In genomic region chr2:106115250-106115649, GRCh38 we compare ENCODE assay signal across 1 cellular context.
A peak's percentile ranks its signal among the peaks of the same experiment; 100 is the strongest.
TF ChIP-seq lines count a peak whose summit lies in the region.

No MANE protein-coding gene starts in this region.

TF ChIP-seq in K562, 482 proteins besides CTCF, POLR2A, EP300 and RAD21 (continued from another document and continues in another):
- TF ChIP-seq ZNF592 (IDR thresholded peaks at IDR 0.05) (peak; percentile 44; the same call in 1 of the 2 replicates), MAFF (IDR thresholded peaks at IDR 0.05; ENCODE audit: low read length) (peak; percentile 90), CBFA2T3 (IDR thresholded peaks at IDR 0.05) (0 out of 2 replicates have a peak, but pooled peaks have one; percentile 14), TEAD4 (IDR thresholded peaks at IDR 0.05; ENCODE audit: low read length) (peak; percentile 39; the same call in 1 of the 2 replicates), TEAD4 (CRISPR knock-in tag; IDR thresholded peaks at IDR 0.05; ENCODE audit: borderline replicate concordance) (no peak), NFE2L1 (tag; IDR thresholded peaks at IDR 0.05; ENCODE audit: borderline replicate concordance, low read depth) (peak; percentile 61), NFE2 (IDR thresholded peaks at IDR 0.05; ENCODE audit: low read depth) (peak; percentile 100), MAFG (tag; conservative IDR thresholded peaks at IDR 0.05) (peak; percentile 95), NBN (IDR thresholded peaks at IDR 0.05; ENCODE audit: low read depth) (0 out of 2 replicates have a peak, but pooled peaks have one; percentile 48), ZNF133 (CRISPR knock-in tag; IDR thresholded peaks at IDR 0.05) (no peak), JUNB (CRISPR knock-in tag; conservative IDR thresholded peaks at IDR 0.05) (0 out of 2 replicates have a peak, but pooled peaks have one; percentile 33), PBX2 (CRISPR knock-in tag; IDR thresholded peaks at IDR 0.05; ENCODE audit: low read depth) (peak; percentile 87), PBX2 (tag; conservative IDR thresholded peaks at IDR 0.05; ENCODE audit: low read depth) (peak; percentile 93), SOX6 (IDR thresholded peaks at IDR 0.05) (peak; percentile 73), MAFK (IDR thresholded peaks at IDR 0.05; ENCODE audit: low read length) (peak; percentile 94), ZNF23 (CRISPR knock-in tag; IDR thresholded peaks at IDR 0.05) (no peak), RCOR1 (IDR thresholded peaks at IDR 0.05; ENCODE audit: borderline replicate concordance in 1 of 2, low read depth in 2 of 2, low read length in 2 of 2) (peak in 1 of 2 experiments; percentile 73; a peak in 1 of 4 replicates), SPI1 (IDR thresholded peaks at IDR 0.05; ENCODE audit: borderline replicate concordance, low read depth, low read length) (0 out of 2 replicates have a peak, but pooled peaks have one; percentile 27), CXXC5 (CRISPR knock-in tag; IDR thresholded peaks at IDR 0.05) (peak; percentile 20; the same call in 1 of the 2 replicates), BHLHE40 (IDR thresholded peaks at IDR 0.05; ENCODE audit: low read length) (0 out of 2 replicates have a peak, but pooled peaks have one; percentile 41), KLF10 (CRISPR knock-in tag; IDR thresholded peaks at IDR 0.05) (no peak), NCOA1 (IDR thresholded peaks at IDR 0.05; ENCODE audit: low read depth) (0 out of 2 replicates have a peak, but pooled peaks have one; percentile 30), CTBP1 (IDR thresholded peaks at IDR 0.05; ENCODE audit: borderline replicate concordance) (peak; percentile 83), SMARCA4 (IDR thresholded peaks at IDR 0.05) (peak; percentile 87), TAF9B (IDR thresholded peaks at IDR 0.05; ENCODE audit: partially characterized antibody) (peak; percentile 26), JUND (IDR thresholded peaks at IDR 0.05; ENCODE audit: borderline replicate concordance, low read depth, low read length) (peak; percentile 97), JUND (tag; IDR thresholded peaks at IDR 0.05; ENCODE audit: borderline replicate concordance, low read depth, low read length) (peak; percentile 98), NCOR1 (IDR thresholded peaks at IDR 0.05) (peak; percentile 33; the same call in 1 of the 2 replicates), ID3 (CRISPR knock-in tag; IDR thresholded peaks at IDR 0.05) (no peak), ID3 (tag; IDR thresholded peaks at IDR 0.05) (peak; percentile 55; the same call in 1 of the 2 replicates), ZEB2 (IDR thresholded peaks at IDR 0.05) (0 out of 2 replicates have a peak, but pooled peaks have one; percentile 27), ZNF175 (CRISPR knock-in tag; IDR thresholded peaks at IDR 0.05; ENCODE audit: low read depth) (0 out of 2 replicates have a peak, but pooled peaks have one; percentile 52), HDAC1 (IDR thresholded peaks at IDR 0.05) (peak in 1 of 2 experiments; percentile 73; a peak in 2 of 4 replicates), ZNF316 (IDR thresholded peaks at IDR 0.05) (peak; percentile 95), SMAD4 (CRISPR knock-in tag; conservative IDR thresholded peaks at IDR 0.05) (peak; percentile 24; the same call in 1 of the 2 replicates)
- TF ChIP-seq, protein P1, sequence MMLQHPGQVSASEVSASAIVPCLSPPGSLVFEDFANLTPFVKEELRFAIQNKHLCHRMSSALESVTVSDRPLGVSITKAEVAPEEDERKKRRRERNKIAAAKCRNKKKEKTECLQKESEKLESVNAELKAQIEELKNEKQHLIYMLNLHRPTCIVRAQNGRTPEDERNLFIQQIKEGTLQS (IDR thresholded peaks at IDR 0.05), result peak; percentile 93
- TF ChIP-seq, protein P1 (CRISPR knock-in tag; conservative IDR thresholded peaks at IDR 0.05), result peak; percentile 79; the same call in 1 of the 2 replicates
- TF ChIP-seq, protein P2, sequence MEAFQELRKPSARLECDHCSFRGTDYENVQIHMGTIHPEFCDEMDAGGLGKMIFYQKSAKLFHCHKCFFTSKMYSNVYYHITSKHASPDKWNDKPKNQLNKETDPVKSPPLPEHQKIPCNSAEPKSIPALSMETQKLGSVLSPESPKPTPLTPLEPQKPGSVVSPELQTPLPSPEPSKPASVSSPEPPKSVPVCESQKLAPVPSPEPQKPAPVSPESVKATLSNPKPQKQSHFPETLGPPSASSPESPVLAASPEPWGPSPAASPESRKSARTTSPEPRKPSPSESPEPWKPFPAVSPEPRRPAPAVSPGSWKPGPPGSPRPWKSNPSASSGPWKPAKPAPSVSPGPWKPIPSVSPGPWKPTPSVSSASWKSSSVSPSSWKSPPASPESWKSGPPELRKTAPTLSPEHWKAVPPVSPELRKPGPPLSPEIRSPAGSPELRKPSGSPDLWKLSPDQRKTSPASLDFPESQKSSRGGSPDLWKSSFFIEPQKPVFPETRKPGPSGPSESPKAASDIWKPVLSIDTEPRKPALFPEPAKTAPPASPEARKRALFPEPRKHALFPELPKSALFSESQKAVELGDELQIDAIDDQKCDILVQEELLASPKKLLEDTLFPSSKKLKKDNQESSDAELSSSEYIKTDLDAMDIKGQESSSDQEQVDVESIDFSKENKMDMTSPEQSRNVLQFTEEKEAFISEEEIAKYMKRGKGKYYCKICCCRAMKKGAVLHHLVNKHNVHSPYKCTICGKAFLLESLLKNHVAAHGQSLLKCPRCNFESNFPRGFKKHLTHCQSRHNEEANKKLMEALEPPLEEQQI (IDR thresholded peaks at IDR 0.05), result no peak
- TF ChIP-seq, protein P3, sequence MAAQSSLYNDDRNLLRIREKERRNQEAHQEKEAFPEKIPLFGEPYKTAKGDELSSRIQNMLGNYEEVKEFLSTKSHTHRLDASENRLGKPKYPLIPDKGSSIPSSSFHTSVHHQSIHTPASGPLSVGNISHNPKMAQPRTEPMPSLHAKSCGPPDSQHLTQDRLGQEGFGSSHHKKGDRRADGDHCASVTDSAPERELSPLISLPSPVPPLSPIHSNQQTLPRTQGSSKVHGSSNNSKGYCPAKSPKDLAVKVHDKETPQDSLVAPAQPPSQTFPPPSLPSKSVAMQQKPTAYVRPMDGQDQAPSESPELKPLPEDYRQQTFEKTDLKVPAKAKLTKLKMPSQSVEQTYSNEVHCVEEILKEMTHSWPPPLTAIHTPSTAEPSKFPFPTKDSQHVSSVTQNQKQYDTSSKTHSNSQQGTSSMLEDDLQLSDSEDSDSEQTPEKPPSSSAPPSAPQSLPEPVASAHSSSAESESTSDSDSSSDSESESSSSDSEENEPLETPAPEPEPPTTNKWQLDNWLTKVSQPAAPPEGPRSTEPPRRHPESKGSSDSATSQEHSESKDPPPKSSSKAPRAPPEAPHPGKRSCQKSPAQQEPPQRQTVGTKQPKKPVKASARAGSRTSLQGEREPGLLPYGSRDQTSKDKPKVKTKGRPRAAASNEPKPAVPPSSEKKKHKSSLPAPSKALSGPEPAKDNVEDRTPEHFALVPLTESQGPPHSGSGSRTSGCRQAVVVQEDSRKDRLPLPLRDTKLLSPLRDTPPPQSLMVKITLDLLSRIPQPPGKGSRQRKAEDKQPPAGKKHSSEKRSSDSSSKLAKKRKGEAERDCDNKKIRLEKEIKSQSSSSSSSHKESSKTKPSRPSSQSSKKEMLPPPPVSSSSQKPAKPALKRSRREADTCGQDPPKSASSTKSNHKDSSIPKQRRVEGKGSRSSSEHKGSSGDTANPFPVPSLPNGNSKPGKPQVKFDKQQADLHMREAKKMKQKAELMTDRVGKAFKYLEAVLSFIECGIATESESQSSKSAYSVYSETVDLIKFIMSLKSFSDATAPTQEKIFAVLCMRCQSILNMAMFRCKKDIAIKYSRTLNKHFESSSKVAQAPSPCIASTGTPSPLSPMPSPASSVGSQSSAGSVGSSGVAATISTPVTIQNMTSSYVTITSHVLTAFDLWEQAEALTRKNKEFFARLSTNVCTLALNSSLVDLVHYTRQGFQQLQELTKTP (IDR thresholded peaks at IDR 0.05; ENCODE audit: low read depth in 1 of 2, partially characterized antibody in 2 of 2), result peak in 1 of 2 experiments; percentile 41
- TF ChIP-seq, protein P4, sequence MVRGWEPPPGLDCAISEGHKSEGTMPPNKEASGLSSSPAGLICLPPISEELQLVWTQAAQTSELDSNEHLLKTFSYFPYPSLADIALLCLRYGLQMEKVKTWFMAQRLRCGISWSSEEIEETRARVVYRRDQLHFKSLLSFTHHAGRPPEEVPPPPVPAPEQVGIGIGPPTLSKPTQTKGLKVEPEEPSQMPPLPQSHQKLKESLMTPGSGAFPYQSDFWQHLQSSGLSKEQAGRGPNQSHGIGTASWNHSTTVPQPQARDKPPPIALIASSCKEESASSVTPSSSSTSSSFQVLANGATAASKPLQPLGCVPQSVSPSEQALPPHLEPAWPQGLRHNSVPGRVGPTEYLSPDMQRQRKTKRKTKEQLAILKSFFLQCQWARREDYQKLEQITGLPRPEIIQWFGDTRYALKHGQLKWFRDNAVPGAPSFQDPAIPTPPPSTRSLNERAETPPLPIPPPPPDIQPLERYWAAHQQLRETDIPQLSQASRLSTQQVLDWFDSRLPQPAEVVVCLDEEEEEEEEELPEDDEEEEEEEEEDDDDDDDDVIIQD (CRISPR knock-in tag; IDR thresholded peaks at IDR 0.05), result no peak
- TF ChIP-seq, protein P5, sequence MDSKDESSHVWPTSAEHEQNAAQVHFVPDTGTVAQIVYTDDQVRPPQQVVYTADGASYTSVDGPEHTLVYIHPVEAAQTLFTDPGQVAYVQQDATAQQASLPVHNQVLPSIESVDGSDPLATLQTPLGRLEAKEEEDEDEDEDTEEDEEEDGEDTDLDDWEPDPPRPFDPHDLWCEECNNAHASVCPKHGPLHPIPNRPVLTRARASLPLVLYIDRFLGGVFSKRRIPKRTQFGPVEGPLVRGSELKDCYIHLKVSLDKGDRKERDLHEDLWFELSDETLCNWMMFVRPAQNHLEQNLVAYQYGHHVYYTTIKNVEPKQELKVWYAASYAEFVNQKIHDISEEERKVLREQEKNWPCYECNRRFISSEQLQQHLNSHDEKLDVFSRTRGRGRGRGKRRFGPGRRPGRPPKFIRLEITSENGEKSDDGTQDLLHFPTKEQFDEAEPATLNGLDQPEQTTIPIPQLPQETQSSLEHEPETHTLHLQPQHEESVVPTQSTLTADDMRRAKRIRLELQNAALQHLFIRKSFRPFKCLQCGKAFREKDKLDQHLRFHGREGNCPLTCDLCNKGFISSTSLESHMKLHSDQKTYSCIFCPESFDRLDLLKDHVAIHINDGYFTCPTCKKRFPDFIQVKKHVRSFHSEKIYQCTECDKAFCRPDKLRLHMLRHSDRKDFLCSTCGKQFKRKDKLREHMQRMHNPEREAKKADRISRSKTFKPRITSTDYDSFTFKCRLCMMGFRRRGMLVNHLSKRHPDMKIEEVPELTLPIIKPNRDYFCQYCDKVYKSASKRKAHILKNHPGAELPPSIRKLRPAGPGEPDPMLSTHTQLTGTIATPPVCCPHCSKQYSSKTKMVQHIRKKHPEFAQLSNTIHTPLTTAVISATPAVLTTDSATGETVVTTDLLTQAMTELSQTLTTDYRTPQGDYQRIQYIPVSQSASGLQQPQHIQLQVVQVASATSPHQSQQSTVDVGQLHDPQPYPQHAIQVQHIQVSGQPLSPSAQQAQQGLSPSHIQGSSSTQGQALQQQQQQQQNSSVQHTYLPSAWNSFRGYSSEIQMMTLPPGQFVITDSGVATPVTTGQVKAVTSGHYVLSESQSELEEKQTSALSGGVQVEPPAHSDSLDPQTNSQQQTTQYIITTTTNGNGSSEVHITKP (IDR thresholded peaks at IDR 0.05; ENCODE audit: partially characterized antibody), result peak; percentile 87
